ENCODE assay signal across 19 cellular contexts in the genomic region with DNA sequence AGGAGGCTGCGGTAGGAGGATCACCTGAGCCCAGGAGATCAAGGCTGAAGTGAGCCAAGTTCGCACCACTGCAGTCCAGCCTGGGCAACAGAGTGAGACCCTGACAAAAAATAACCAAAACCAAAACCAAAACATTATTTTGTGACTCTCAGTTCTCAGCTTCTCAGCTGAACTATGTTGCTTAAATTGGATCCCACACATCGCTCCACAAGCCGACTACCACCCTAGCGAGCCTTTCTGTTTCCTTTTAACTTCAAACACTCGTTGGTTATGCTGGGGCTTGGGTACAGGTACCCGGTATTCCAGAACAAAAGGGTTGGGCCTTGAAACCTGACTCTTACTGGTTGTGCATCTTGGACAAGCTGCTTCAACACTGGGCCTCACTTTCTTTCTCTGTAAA.
"Had no signal": no experiment of that assay in that cellular context is flagged by ENCODE, and none has a peak within 500 bp of the region (broad histone marks: within the 10 kb centered on the region; RNA-seq: fewer than 3 reads in every experiment).

No MANE protein-coding gene starts in this region.

- ATAC-seq: activated CD4-positive, CD25-positive, alpha-beta regulatory T cell treated with anti-CD3 and anti-CD28 coated beads, Interleukin-2, amount 50 U/mL, for 24 hours; heart left ventricle; natural killer cell; psoas muscle; right cardiac atrium; T-helper 17 cell had no signal

- H3K9me3 ChIP-seq: colonic mucosa, neutrophil, ovary, psoas muscle, thyroid gland had no signal

- H3K36me3 ChIP-seq: colonic mucosa, heart left ventricle, neutrophil, ovary, thyroid gland had no signal

- H3K4me3 ChIP-seq: colonic mucosa, heart left ventricle, lung, ovary, psoas muscle, thyroid gland had no signal

- DNase-seq: activated CD4-positive, alpha-beta memory T cell treated with anti-CD3 and anti-CD28 coated beads, Interleukin-2, amount 10 ng/mL, durations not matched to agents 7 days and 5 days; activated CD4-positive, alpha-beta T cell treated with anti-CD3 and anti-CD28 coated beads, Interleukin-2, amount 10 ng/mL, durations not matched to agents 24 days and 14 days; activated effector memory CD4-positive, alpha-beta T cell treated with anti-CD3 and anti-CD28 coated beads, Interleukin-2, amount 50 U/mL, for 16 hours; activated naive CD4-positive, alpha-beta T cell treated with anti-CD3 and anti-CD28 coated beads, Interleukin-2, amount 10 ng/mL, durations not matched to agents 7 days and 5 days; activated T-cell treated with anti-CD3 and anti-CD28 coated beads for 4 hours; amygdala; colonic mucosa; heart left ventricle; natural killer cell; ovary; psoas muscle; right cardiac atrium; stimulated activated CD4-positive, alpha-beta T cell treated with anti-CD3 and anti-CD28 coated beads, Interleukin-1b, Interleukin-23, amount 100 ng/mL, for 48 hours; substantia nigra; T-helper 17 cell; thyroid gland had no signal

- H3K27me3 ChIP-seq: colonic mucosa, ovary, thyroid gland had no signal

- H3K4me1 ChIP-seq: colonic mucosa, psoas muscle had no signal

- H3K27ac ChIP-seq: colonic mucosa, neutrophil, ovary, psoas muscle, thyroid gland had no signal
